Comparison of ENCODE assay signal across 8 cellular contexts in the genomic region with DNA sequence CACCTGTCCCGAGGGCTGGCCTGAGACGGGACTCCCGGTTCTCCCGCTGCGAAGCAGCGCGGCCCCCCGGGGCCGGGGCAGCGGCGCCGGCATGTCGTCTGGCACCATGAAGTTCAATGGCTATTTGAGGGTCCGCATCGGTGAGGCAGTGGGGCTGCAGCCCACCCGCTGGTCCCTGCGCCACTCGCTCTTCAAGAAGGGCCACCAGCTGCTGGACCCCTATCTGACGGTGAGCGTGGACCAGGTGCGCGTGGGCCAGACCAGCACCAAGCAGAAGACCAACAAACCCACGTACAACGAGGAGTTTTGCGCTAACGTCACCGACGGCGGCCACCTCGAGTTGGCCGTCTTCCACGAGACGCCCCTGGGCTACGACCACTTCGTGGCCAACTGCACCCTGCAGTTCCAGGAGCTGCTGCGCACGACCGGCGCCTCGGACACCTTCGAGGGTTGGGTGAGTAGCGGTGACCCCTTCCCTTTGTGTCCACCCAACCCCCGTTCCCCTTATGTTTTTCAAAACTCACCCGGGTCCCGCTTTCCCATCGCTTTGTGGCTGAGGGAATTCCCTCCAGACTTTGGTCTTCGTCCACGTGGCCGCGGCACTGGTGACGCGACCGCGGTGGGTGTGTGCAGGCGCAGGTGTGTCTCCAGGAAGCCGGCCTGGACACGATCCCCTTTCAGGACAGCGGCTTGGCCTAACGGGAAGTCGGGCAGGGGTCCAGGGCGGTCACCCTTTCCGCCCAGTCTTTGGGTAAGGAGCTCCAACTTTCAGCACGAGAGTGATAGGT. TPM values are rescaled to one million over a fixed set of nuclear protein-coding genes. Genes with fewer than 3 reads are reported as not detected.
DNase-seq lines count a peak whose midpoint lies in the region; ATAC-seq and TF ChIP-seq lines count a peak whose summit lies in the region.

No MANE protein-coding gene starts in this region.

- peaks cover 2% of the 10 kb centered on the region for H3K79me2 ChIP-seq in parathyroid adenoma

- H3K9me3 ChIP-seq in CD4-positive, alpha-beta memory T cell (ENCODE audit: control insufficient read depth in 1 of 2, low read length in 2 of 2): no peaks in the 10 kb centered on the region
- no peaks in the 10 kb centered on the region for H3K9me3 ChIP-seq in parathyroid adenoma (ENCODE audit: control insufficient read depth, low read length)

- CTCF ChIA-PET in CD4-positive, alpha-beta memory T cell (lab: Charles Lee; ENCODE audit: partially characterized antibody): interaction anchor here (0.7 to 6.0 kb wide), 22 partner anchors 12 to 180 kb away, joined by 3 to 84 read pairs (median 4); no protein-coding TSS in a partner anchor
- CTCF ChIA-PET in HEK293T (lab: Yijun Ruan, JAX): interaction anchor here (0.6 to 0.8 kb wide), 2 partner anchors 9 to 669 kb away, joined by 3 read pairs; no protein-coding TSS in a partner anchor

- peaks cover 23 to 47% (median 28%) of the 10 kb centered on the region in 4 donors for H3K4me1 Mint-ChIP-seq in CD4-positive, alpha-beta memory T cell

- peak overlapping the region; percentile 97 to 100 (median 99) for H3K4me3 Mint-ChIP-seq in CD4-positive, alpha-beta memory T cell

- H3K4me3 ChIP-seq in CD4-positive, alpha-beta memory T cell (ENCODE audit: low read length in 2 of 2): peak overlapping the region; percentile 85 to 95
- H3K4me3 ChIP-seq in foreskin fibroblast (ENCODE audit: low read depth in 1 of 2, low read length in 2 of 2) (peak overlapping the region; percentile 35 to 52), parathyroid adenoma (ENCODE audit: low read depth, low read length) (peak overlapping the region; percentile 69)

- peak in 2 of 5 donors; percentile 51 to 67 for DNase-seq in CD4-positive, alpha-beta memory T cell
- DNase-seq in activated CD8-positive, alpha-beta memory T cell treated with anti-CD3 and anti-CD28 coated beads, Interleukin-2, amount 50 U/mL, for 48 hours: peak; percentile 71
- no peak for DNase-seq in foreskin fibroblast
- no peak for DNase-seq in NCI-H774 (lab: John Stamatoyannopoulos, UW)
- DNase-seq in HEK293T (ENCODE audit: extremely low spot score): no peak
- no peak for DNase-seq in NCI-H345 treated with DMSO at 0.1 percent for 48 hours (lab: John Stamatoyannopoulos, UW; ENCODE audit: unreplicated experiment)

- H3K27ac Mint-ChIP-seq in CD4-positive, alpha-beta memory T cell: peak overlapping the region in 6 of 7 donors; percentile 91 to 99 (median 96)

- peaks cover 0 to 4% (median 0%) of the 10 kb centered on the region in 8 donors for H3K9me3 Mint-ChIP-seq in CD4-positive, alpha-beta memory T cell

- H3K4me2 ChIP-seq in parathyroid adenoma (ENCODE audit: low read length): peak overlapping the region; percentile 88

- no peak overlapping the region for H3K9ac ChIP-seq in parathyroid adenoma

- no peaks in the 10 kb centered on the region for H3K36me3 ChIP-seq in CD4-positive, alpha-beta memory T cell (ENCODE audit: insufficient read depth, low read length)
- H3K36me3 ChIP-seq in parathyroid adenoma (ENCODE audit: control insufficient read depth, insufficient read depth, low read length): no peaks in the 10 kb centered on the region

- peak overlapping the region; percentile 89 for H3K27ac ChIP-seq in CD4-positive, alpha-beta memory T cell (ENCODE audit: low read depth, low read length)
- peak overlapping the region; percentile 67 for H3K27ac ChIP-seq in parathyroid adenoma

- no peak for TF ChIP-seq CTCF in foreskin fibroblast (IDR thresholded peaks at IDR 0.05; ENCODE audit: low read depth, low read length)
- TF ChIP-seq CTCF in parathyroid adenoma (IDR thresholded peaks at IDR 0.05): no peak

- intact Hi-C loops in CD4-positive, alpha-beta memory T cell (cut with micrococcal nuclease): loop anchor here (1.0 to 5.0 kb wide), 3 partner anchors 20 to 80 kb away; no protein-coding TSS in a partner anchor

- H3K36me3 Mint-ChIP-seq in CD4-positive, alpha-beta memory T cell: peaks cover 33 to 45% of the 10 kb centered on the region in 2 donors

- ATAC-seq in HG02798 (IDR thresholded peaks at IDR 0.05; ENCODE audit: poor library complexity, unreplicated experiment): peak; percentile 12

- POLR2A ChIA-PET in CD4-positive, alpha-beta memory T cell (lab: Charles Lee; ENCODE audit: partially characterized antibody): interaction anchor here (0.7 to 11.7 kb wide), 50 partner anchors 17 to 440 kb away, joined by 3 to 578 read pairs (median 5); partner anchors contain the start of genes HIF1A, SNAPC1 and TMEM30B
- POLR2A ChIA-PET in HEK293T (lab: Yijun Ruan, JAX): interaction anchor here (0.9 to 1.1 kb wide), 2 partner anchors 13 to 32 kb away, joined by 3 to 4 read pairs; no protein-coding TSS in a partner anchor

- H3K27me3 ChIP-seq in CD4-positive, alpha-beta memory T cell (ENCODE audit: insufficient read depth, low read length): no peaks in the 10 kb centered on the region
- no peaks in the 10 kb centered on the region for H3K27me3 ChIP-seq in parathyroid adenoma (ENCODE audit: control insufficient read depth, insufficient read depth, low read length)

- H2AFZ ChIP-seq in parathyroid adenoma: peak overlapping the region; percentile 96

- peaks cover 33% of the 10 kb centered on the region for H3K4me1 ChIP-seq in CD4-positive, alpha-beta memory T cell (ENCODE audit: insufficient read depth, low read length)
- peaks cover 2% of the 10 kb centered on the region for H3K4me1 ChIP-seq in parathyroid adenoma

- no peaks in the 10 kb centered on the region for H3K27me3 Mint-ChIP-seq in CD4-positive, alpha-beta memory T cell

TF ChIP-seq in HEK293T, 16 proteins besides CTCF, POLR2A, EP300 and RAD21:
- no peak for TF ChIP-seq CTBP1 (IDR thresholded peaks at IDR 0.05; ENCODE audit: borderline replicate concordance)
- TF ChIP-seq L3MBTL2 (conservative IDR thresholded peaks at IDR 0.05): no peak
- TF ChIP-seq BHLHE40 (IDR thresholded peaks at IDR 0.05; ENCODE audit: borderline replicate concordance): no peak
- no peak for TF ChIP-seq FOXM1 (IDR thresholded peaks at IDR 0.05; ENCODE audit: borderline replicate concordance)

RNA-seq across cellular contexts. Expression of gene PRKCH, which starts 0.8 kb away (rescaled TPM):
- total RNA-seq in CD4-positive, alpha-beta memory T cell: 100 to 1,000 TPM; 247 to 284 TPM
- polyA plus RNA-seq in CD4-positive, alpha-beta memory T cell: 100 to 1,000 TPM; 246 to 251 TPM

RNA-seq across cellular contexts. Expression of gene TMEM30B, which starts 41.1 kb away (rescaled TPM):
- total RNA-seq in CD4-positive, alpha-beta memory T cell: 1 to 10 TPM; 2.9 to 3.0 TPM
- 1 to 10 TPM; 5.3 to 5.4 TPM for polyA plus RNA-seq in CD4-positive, alpha-beta memory T cell
